ENCODE assay signal across 1 cellular context in the genomic region with DNA sequence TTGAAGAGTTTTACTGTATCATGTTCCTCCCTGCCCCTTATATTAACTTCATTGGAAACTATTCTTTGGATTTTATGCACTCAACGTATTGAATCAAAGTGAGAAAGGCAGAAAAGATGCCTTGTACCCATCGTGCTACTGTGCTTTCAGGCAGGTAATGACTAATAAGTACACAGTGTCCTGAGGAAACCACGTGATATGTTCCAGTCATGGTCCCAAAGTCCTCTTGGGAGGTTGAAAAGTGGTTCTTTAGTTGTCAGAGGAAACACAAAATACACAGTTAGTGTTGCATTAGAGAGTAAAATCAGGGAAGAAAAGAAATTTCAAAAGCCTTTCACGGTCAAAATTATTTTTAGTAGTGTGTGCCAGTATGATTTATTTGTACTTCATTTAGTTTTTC.
TF ChIP-seq lines count a peak whose summit lies in the region.

No MANE protein-coding gene starts in this region.

TF ChIP-seq in HepG2, 621 proteins besides CTCF, POLR2A, EP300 and RAD21 (continued from another document):
- TF ChIP-seq, protein P1, sequence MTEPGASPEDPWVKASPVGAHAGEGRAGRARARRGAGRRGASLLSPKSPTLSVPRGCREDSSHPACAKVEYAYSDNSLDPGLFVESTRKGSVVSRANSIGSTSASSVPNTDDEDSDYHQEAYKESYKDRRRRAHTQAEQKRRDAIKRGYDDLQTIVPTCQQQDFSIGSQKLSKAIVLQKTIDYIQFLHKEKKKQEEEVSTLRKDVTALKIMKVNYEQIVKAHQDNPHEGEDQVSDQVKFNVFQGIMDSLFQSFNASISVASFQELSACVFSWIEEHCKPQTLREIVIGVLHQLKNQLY (CRISPR knock-in tag; IDR thresholded peaks at IDR 0.05): peak; percentile 69; the same call in 1 of the 2 replicates
- peak; percentile 26; the same call in 1 of the 2 replicates for TF ChIP-seq FOXA3 (CRISPR knock-in tag; IDR thresholded peaks at IDR 0.05)
- peak; percentile 68 for TF ChIP-seq FOSL2 (CRISPR knock-in tag; IDR thresholded peaks at IDR 0.05)
- no peak for TF ChIP-seq ZBTB43 (CRISPR knock-in tag; conservative IDR thresholded peaks at IDR 0.05)
- TF ChIP-seq ZNF644 (CRISPR knock-in tag; IDR thresholded peaks at IDR 0.05; ENCODE audit: low read depth): peak; percentile 53; the same call in 1 of the 2 replicates
- TF ChIP-seq, protein P2, sequence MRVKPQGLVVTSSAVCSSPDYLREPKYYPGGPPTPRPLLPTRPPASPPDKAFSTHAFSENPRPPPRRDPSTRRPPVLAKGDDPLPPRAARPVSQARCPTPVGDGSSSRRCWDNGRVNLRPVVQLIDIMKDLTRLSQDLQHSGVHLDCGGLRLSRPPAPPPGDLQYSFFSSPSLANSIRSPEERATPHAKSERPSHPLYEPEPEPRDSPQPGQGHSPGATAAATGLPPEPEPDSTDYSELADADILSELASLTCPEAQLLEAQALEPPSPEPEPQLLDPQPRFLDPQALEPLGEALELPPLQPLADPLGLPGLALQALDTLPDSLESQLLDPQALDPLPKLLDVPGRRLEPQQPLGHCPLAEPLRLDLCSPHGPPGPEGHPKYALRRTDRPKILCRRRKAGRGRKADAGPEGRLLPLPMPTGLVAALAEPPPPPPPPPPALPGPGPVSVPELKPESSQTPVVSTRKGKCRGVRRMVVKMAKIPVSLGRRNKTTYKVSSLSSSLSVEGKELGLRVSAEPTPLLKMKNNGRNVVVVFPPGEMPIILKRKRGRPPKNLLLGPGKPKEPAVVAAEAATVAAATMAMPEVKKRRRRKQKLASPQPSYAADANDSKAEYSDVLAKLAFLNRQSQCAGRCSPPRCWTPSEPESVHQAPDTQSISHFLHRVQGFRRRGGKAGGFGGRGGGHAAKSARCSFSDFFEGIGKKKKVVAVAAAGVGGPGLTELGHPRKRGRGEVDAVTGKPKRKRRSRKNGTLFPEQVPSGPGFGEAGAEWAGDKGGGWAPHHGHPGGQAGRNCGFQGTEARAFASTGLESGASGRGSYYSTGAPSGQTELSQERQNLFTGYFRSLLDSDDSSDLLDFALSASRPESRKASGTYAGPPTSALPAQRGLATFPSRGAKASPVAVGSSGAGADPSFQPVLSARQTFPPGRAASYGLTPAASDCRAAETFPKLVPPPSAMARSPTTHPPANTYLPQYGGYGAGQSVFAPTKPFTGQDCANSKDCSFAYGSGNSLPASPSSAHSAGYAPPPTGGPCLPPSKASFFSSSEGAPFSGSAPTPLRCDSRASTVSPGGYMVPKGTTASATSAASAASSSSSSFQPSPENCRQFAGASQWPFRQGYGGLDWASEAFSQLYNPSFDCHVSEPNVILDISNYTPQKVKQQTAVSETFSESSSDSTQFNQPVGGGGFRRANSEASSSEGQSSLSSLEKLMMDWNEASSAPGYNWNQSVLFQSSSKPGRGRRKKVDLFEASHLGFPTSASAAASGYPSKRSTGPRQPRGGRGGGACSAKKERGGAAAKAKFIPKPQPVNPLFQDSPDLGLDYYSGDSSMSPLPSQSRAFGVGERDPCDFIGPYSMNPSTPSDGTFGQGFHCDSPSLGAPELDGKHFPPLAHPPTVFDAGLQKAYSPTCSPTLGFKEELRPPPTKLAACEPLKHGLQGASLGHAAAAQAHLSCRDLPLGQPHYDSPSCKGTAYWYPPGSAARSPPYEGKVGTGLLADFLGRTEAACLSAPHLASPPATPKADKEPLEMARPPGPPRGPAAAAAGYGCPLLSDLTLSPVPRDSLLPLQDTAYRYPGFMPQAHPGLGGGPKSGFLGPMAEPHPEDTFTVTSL (CRISPR knock-in tag; IDR thresholded peaks at IDR 0.05; ENCODE audit: borderline replicate concordance): peak; percentile 27; the same call in 1 of the 2 replicates
- peak; percentile 44; the same call in 1 of the 2 replicates for TF ChIP-seq ARID5B (CRISPR knock-in tag; IDR thresholded peaks at IDR 0.05)
- no peak for TF ChIP-seq LCORL (IDR thresholded peaks at IDR 0.05)
- TF ChIP-seq LCORL (CRISPR knock-in tag; IDR thresholded peaks at IDR 0.05): no peak
